27 cellular contexts compared by ENCODE assay signal in genomic region chr16:10218490-10219206, GRCh38. TPM values are rescaled to one million over a fixed set of nuclear protein-coding genes. Genes with fewer than 3 reads are reported as not detected.
"Had no signal": no experiment of that assay in that cellular context is flagged by ENCODE, and none has a peak within 500 bp of the region (broad histone marks: within the 10 kb centered on the region; RNA-seq: fewer than 3 reads in every experiment).

No MANE protein-coding gene starts in this region.

- DNase-seq: cerebellar nuclear complex; cortex of kidney; effector CD4-positive, alpha-beta T cell; foreskin fibroblast; gastrocnemius medialis; hypothalamus; immature natural killer cell; islet precursor cell; kidney glomerular epithelial cell; left colon; pancreas; spleen; stimulated activated CD4-positive, alpha-beta T cell treated with anti-CD3 and anti-CD28 coated beads, Interleukin-4, amount 100 ng/mL, for 4 hours; stimulated activated naive B cell treated with anti-CD40 and anti-IgM and Interleukin-4, amounts not matched to agents 10 μg/mL and 1 μg/mL and 100 μg/mL, for 72 hours; upper lobe of left lung had no signal

- H3K36me3 ChIP-seq: gastrocnemius medialis, neutrophil, pancreas, spleen, thoracic aorta, tibial nerve, upper lobe of left lung had no signal

- ATAC-seq: esophagus mucosa; gastrocnemius medialis; left colon; natural killer cell treated with Interleukin-12 subunit alpha and Interleukin-12 subunit beta and Interleukin-15 and Interleukin-18, amount 100 ng/mL, for 72 hours; pancreas; stimulated activated naive B cell treated with anti-CD40 and anti-IgM and Interleukin-4, amounts not matched to agents 10 μg/mL and 1 μg/mL and 100 μg/mL, for 72 hours had no signal

- FAIRE-seq: pancreas, urothelium cell line had no signal

- H3K4me1 ChIP-seq: gastrocnemius medialis, pancreas, spleen, tibial nerve, upper lobe of left lung had no signal

- H3K9me3 ChIP-seq: gastrocnemius medialis, neutrophil, pancreas, spleen, thoracic aorta, tibial nerve, upper lobe of left lung had no signal

- H3K4me3 ChIP-seq: gastrocnemius medialis, lung, pancreas, skin epidermis, spleen, thoracic aorta, tibial nerve, upper lobe of left lung had no signal

- H3K27me3 ChIP-seq: gastrocnemius medialis, neutrophil, tibial nerve, upper lobe of left lung had no signal

- H3K27ac ChIP-seq: epithelial cell of prostate, gastrocnemius medialis, neutrophil, pancreas, skin epidermis, spleen, thoracic aorta, tibial nerve, upper lobe of left lung had no signal

RNA-seq across cellular contexts. Expression of gene GRIN2A, which starts 36.4 kb away (rescaled TPM):
- total RNA-seq: dermis microvascular lymphatic vessel endothelial cell; esophagus mucosa; mononuclear cell; natural killer cell treated with Interleukin-12 subunit alpha and Interleukin-12 subunit beta and Interleukin-15 and Interleukin-18, amount 100 ng/mL, for 72 hours; pulmonary artery endothelial cell had no signal
- polyA plus RNA-seq: immature natural killer cell had no signal
